In genomic region chr1:46342084-46342656, GRCh38 we compare ENCODE assay signal across 1 cellular context.
TF ChIP-seq lines count a peak whose summit lies in the region.

No MANE protein-coding gene starts in this region.

TF ChIP-seq in K562, 482 proteins besides CTCF, POLR2A, EP300 and RAD21:
- peak; percentile 12; the same call in 1 of the 2 replicates for TF ChIP-seq KAT7 (CRISPR knock-in tag; IDR thresholded peaks at IDR 0.05; ENCODE audit: borderline replicate concordance)
- TF ChIP-seq ZNF740 (CRISPR knock-in tag; IDR thresholded peaks at IDR 0.05), result 0 out of 2 replicates have a peak, but pooled peaks have one; percentile 21
- no peak for TF ChIP-seq ZNF740 (tag; IDR thresholded peaks at IDR 0.05)
- 0 out of 2 replicates have a peak, but pooled peaks have one; percentile 17 for TF ChIP-seq CBFB (CRISPR knock-in tag; IDR thresholded peaks at IDR 0.05)
- no peak for TF ChIP-seq STAG1 (CRISPR knock-in tag; IDR thresholded peaks at IDR 0.05; ENCODE audit: borderline replicate concordance)
- TF ChIP-seq ESRRA (IDR thresholded peaks at IDR 0.05; ENCODE audit: borderline replicate concordance, low read depth), result no peak
